21 cellular contexts compared by ENCODE assay signal in the genomic region with DNA sequence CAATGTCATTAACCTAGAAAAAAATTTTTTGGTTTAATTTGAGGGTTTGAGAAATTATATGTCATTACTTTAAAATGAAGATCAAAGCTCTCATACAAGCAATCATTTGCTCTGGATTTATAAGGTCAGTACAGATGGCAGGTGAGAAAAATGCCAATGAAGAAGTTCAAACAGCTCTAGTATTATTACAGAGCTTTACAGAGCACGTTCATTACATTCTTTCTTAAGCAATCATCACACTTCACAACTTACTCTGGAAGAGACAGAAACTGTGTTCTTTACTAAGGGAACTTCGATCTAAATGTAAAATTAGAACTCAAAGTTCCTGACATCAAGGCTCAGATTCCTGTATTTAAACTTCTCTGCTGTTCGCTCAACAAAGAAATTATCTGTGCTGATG.
A peak's percentile ranks its signal among the peaks of the same experiment; 100 is the strongest.
DNase-seq lines count a peak whose midpoint lies in the region; ATAC-seq and TF ChIP-seq lines count a peak whose summit lies in the region.
"Had no signal": no experiment of that assay in that cellular context is flagged by ENCODE, and none has a peak within 500 bp of the region (broad histone marks: within the 10 kb centered on the region; RNA-seq: fewer than 3 reads in every experiment).

No MANE protein-coding gene starts in this region.

- dilution Hi-C loops in mammary epithelial cell (cut with HindIII; ENCODE audit: low sequenced_read_pairs), result loop anchor here (5.0 kb wide), 1 partner anchor 88 kb away; no protein-coding TSS in a partner anchor

- H3K4me1 ChIP-seq in mammary epithelial cell (ENCODE audit: insufficient read depth, low read length) (no peaks in the 10 kb centered on the region), left lung (peaks cover 0 to 8% of the 10 kb centered on the region in 2 donors), upper lobe of right lung (no peaks in the 10 kb centered on the region)
- H3K4me1 ChIP-seq: body of pancreas had no signal

- H3K4me2 ChIP-seq in mammary epithelial cell (ENCODE audit: insufficient read depth, low read depth, low read length), result peak overlapping the region; percentile 11

- intact Hi-C loops in mammary epithelial cell (cut with micrococcal nuclease), result no loop called here
- intact Hi-C loops in left lung (cut with DNase I), result no loop called here
- intact Hi-C loops in upper lobe of right lung (cut with DNase I), result no loop called here
- intact Hi-C loops in left ventricle myocardium superior (cut with micrococcal nuclease), result no loop called here

- 60% methylated on average over 3 of the region's 3 CpGs for WGBS in mammary epithelial cell (ENCODE audit: low coverage, missing lambda C conversion rate)

- CTCF ChIA-PET in mammary epithelial cell (lab: Charles Lee; ENCODE audit: low non-redundant PET), result interaction anchor here (0.7 kb wide), 1 partner anchor 1838 kb away, joined by 6 read pairs; no protein-coding TSS in a partner anchor

- DNase-seq in SIG-M5 treated with dmso at 0.1 percent for 504 hours (lab: John Stamatoyannopoulos, UW; ENCODE audit: unreplicated experiment) (peak; percentile 3), SIG-M5 (lab: John Stamatoyannopoulos, UW) (no peak), mammary epithelial cell (no peak), left lung (no peak), upper lobe of right lung (no peak), left ventricle myocardium superior (no peak), midbrain (lab: John Stamatoyannopoulos, UW) (no peak)
- DNase-seq: 8988T; activated CD4-positive, CD25-positive, alpha-beta regulatory T cell treated with anti-CD3 and anti-CD28 coated beads, Interleukin-2, amount 50 U/mL, for 72 hours; activated T-cell treated with anti-CD3 and anti-CD28 coated beads, Interleukin-2, amount 50 U/mL, for 72 hours; body of pancreas; DND-41; H7; NCI-H1417; NCI-H2107; NCI-H524 treated with DMSO at 0.1 percent for 48 hours; stimulated activated CD4-positive, alpha-beta T cell treated with anti-CD3 and anti-CD28 coated beads, Interleukin-12 subunit alpha, Interleukin-12 subunit beta, amount 100 ng/mL, for 4 hours; SW 1271 had no signal

- no peaks in the 10 kb centered on the region for H3K9me3 ChIP-seq in mammary epithelial cell (replicated peaks; ENCODE audit: insufficient read depth, low read length)
- no peaks in the 10 kb centered on the region for H3K9me3 ChIP-seq in left lung
- H3K9me3 ChIP-seq in upper lobe of right lung, result no peaks in the 10 kb centered on the region
- H3K9me3 ChIP-seq: body of pancreas had no signal

- in situ Hi-C loops in mammary epithelial cell (cut with MboI; ENCODE audit: low sequenced_read_pairs in 2 of 2), result no loop called here

- ATAC-seq in left lung (peak; percentile 84), upper lobe of right lung (peak; percentile 77), left ventricle myocardium superior (no peak), HG03521 (IDR thresholded peaks at IDR 0.05; ENCODE audit: unreplicated experiment) (no peak)
- ATAC-seq: activated T-cell treated with anti-CD3 and anti-CD28 coated beads, Interleukin-2, amount 50 U/mL, for 72 hours; body of pancreas; Right ventricle myocardium inferior had no signal

- no peaks in the 10 kb centered on the region for H3K79me2 ChIP-seq in mammary epithelial cell (ENCODE audit: insufficient read depth, low read length)

- no TSS peak for BruUV-seq in mammary epithelial cell (replicated peaks; lab: Mats Ljungman, UMichigan)

- no peaks in the 10 kb centered on the region for H4K20me1 ChIP-seq in mammary epithelial cell (ENCODE audit: insufficient read depth, low read length)

- H3K27ac ChIP-seq in mammary epithelial cell (ENCODE audit: insufficient read depth, low read depth, low read length) (no peak overlapping the region), left lung (peak overlapping the region; percentile 53 to 66), upper lobe of right lung (no peak overlapping the region)
- H3K27ac ChIP-seq: body of pancreas, coronary artery had no signal

- H2AFZ ChIP-seq in mammary epithelial cell (ENCODE audit: low read depth, low read length), result no peak overlapping the region

- no peak for TF ChIP-seq CTCF in mammary epithelial cell (conservative IDR thresholded peaks at IDR 0.05 in 1 of 2, IDR thresholded peaks at IDR 0.05 in 1 of 2; ENCODE audit: extremely low read depth in 1 of 2, insufficient read depth in 1 of 2, low read depth in 1 of 2, low read length in 2 of 2)
- TF ChIP-seq CTCF in left lung (IDR thresholded peaks at IDR 0.05), result no peak
- TF ChIP-seq CTCF in upper lobe of right lung (IDR thresholded peaks at IDR 0.05), result no peak

- H3K36me3 ChIP-seq in mammary epithelial cell (ENCODE audit: insufficient read depth, low read length), result no peaks in the 10 kb centered on the region
- peaks cover 0 to 5% of the 10 kb centered on the region in 2 donors for H3K36me3 ChIP-seq in left lung
- no peaks in the 10 kb centered on the region for H3K36me3 ChIP-seq in upper lobe of right lung

- no peak overlapping the region for H3K9ac ChIP-seq in mammary epithelial cell (ENCODE audit: insufficient read depth, low read length)

- no peak overlapping the region for H3K4me3 ChIP-seq in mammary epithelial cell (replicated peaks in 1 of 3; ENCODE audit: insufficient read depth in 1 of 3, low read depth in 2 of 3, low read length in 3 of 3)
- H3K4me3 ChIP-seq in left lung, result no peak overlapping the region
- H3K4me3 ChIP-seq in upper lobe of right lung, result no peak overlapping the region
- H3K4me3 ChIP-seq: body of pancreas, coronary artery had no signal

- H3K27me3 ChIP-seq in mammary epithelial cell (ENCODE audit: insufficient read depth, low read length) (no peaks in the 10 kb centered on the region), left lung (no peaks in the 10 kb centered on the region), upper lobe of right lung (no peaks in the 10 kb centered on the region)
- H3K27me3 ChIP-seq: body of pancreas had no signal

Comparison
In these comparisons a context has a peak if more than half of its experiments do, and no peak if none do; other contexts are left out.
1. H3K27ac ChIP-seq: peak in left lung (2 of 2); none in mammary epithelial cell (single experiment) and upper lobe of right lung (single experiment).
2. ATAC-seq: peak in left lung (single experiment) and upper lobe of right lung (single experiment); none in left ventricle myocardium superior (single experiment) and HG03521 (single experiment).